In genomic region chr5:171667341-171668096, GRCh38 we compare ENCODE assay signal across 1 cellular context.
TF ChIP-seq lines count a peak whose summit lies in the region.

No MANE protein-coding gene starts in this region.

TF ChIP-seq in HepG2, 621 proteins besides CTCF, POLR2A, EP300 and RAD21:
- TF ChIP-seq PAX8 (CRISPR knock-in tag; IDR thresholded peaks at IDR 0.05; ENCODE audit: borderline replicate concordance), result no peak
- no peak for TF ChIP-seq CCAR2 (optimal IDR thresholded peaks at IDR 0.05; ENCODE audit: low read depth, low read length)
- TF ChIP-seq CREB1 (IDR thresholded peaks at IDR 0.05), result no peak
- no peak for TF ChIP-seq CREB1 (CRISPR knock-in tag; IDR thresholded peaks at IDR 0.05)
- no peak for TF ChIP-seq ZNF878 (CRISPR knock-in tag; IDR thresholded peaks at IDR 0.05)
- TF ChIP-seq SRSF4 (IDR thresholded peaks at IDR 0.05; ENCODE audit: low read depth, low read length, poor library complexity, severe bottlenecking), result no peak
- TF ChIP-seq IKZF4 (CRISPR knock-in tag; IDR thresholded peaks at IDR 0.05; ENCODE audit: borderline replicate concordance, low read depth, not compliant biosample characterization), result no peak
- TF ChIP-seq ZNF850 (CRISPR knock-in tag; conservative IDR thresholded peaks at IDR 0.05), result no peak
- no peak for TF ChIP-seq PAWR (CRISPR knock-in tag; IDR thresholded peaks at IDR 0.05; ENCODE audit: borderline replicate concordance)
- no peak for TF ChIP-seq PCBP2 (optimal IDR thresholded peaks at IDR 0.05; ENCODE audit: low read depth, low read length, poor library complexity, severe bottlenecking)
- TF ChIP-seq ZBTB26 (CRISPR knock-in tag; IDR thresholded peaks at IDR 0.05; ENCODE audit: borderline replicate concordance), result no peak
- TF ChIP-seq ZSCAN20 (CRISPR knock-in tag; IDR thresholded peaks at IDR 0.05; ENCODE audit: borderline replicate concordance), result no peak
- TF ChIP-seq CREM (IDR thresholded peaks at IDR 0.05), result no peak
- TF ChIP-seq CREM (CRISPR knock-in tag; IDR thresholded peaks at IDR 0.05), result no peak
- TF ChIP-seq ZHX2 (IDR thresholded peaks at IDR 0.05; ENCODE audit: low read depth), result no peak
- no peak for TF ChIP-seq ZHX2 (CRISPR knock-in tag; IDR thresholded peaks at IDR 0.05; ENCODE audit: borderline replicate concordance)
- no peak for TF ChIP-seq ZNF580 (CRISPR knock-in tag; IDR thresholded peaks at IDR 0.05; ENCODE audit: borderline replicate concordance, low read depth)
- no peak for TF ChIP-seq IRF1 (CRISPR knock-in tag; IDR thresholded peaks at IDR 0.05; ENCODE audit: low read depth)
- no peak for TF ChIP-seq IRF2 (CRISPR knock-in tag; IDR thresholded peaks at IDR 0.05)
TF ChIP-seq in HepG2: peak in this region for 0.
